9 cellular contexts compared by ENCODE assay signal in genomic region chr14:103281496-103282231, GRCh38. TPM values are rescaled to one million over a fixed set of nuclear protein-coding genes. Genes with fewer than 3 reads are reported as not detected.
DNase-seq lines count a peak whose midpoint lies in the region; TF ChIP-seq lines count a peak whose summit lies in the region.
"Had no signal": no experiment of that assay in that cellular context is flagged by ENCODE, and none has a peak within 500 bp of the region (broad histone marks: within the 10 kb centered on the region; RNA-seq: fewer than 3 reads in every experiment).

No MANE protein-coding gene starts in this region.

- peak; percentile 67 for TF ChIP-seq CTCF in VCaP (conservative IDR thresholded peaks at IDR 0.05)
- peak; percentile 64 for TF ChIP-seq CTCF in type B pancreatic cell (conservative IDR thresholded peaks at IDR 0.05)

- H3K9me3 Mint-ChIP-seq in type B pancreatic cell, result no peaks in the 10 kb centered on the region

- no peak overlapping the region for H3K27ac Mint-ChIP-seq in type B pancreatic cell

- H3K4me1 Mint-ChIP-seq in type B pancreatic cell (ENCODE audit: unreplicated experiment), result no peaks in the 10 kb centered on the region

- DNase-seq in NCI-H2196 (lab: John Stamatoyannopoulos, UW; ENCODE audit: unreplicated experiment), result peak; percentile 19
- no peak for DNase-seq in NCI-H2196 treated with DMSO at 0.1 percent for 48 hours (lab: John Stamatoyannopoulos, UW; ENCODE audit: unreplicated experiment)
- DNase-seq in hepatic stellate cell (ENCODE audit: low spot score), result peak; percentile 77
- DNase-seq in type B pancreatic cell (ENCODE audit: extremely low spot score, unreplicated experiment), result no peak
- DNase-seq in NAMALWA (ENCODE audit: low spot score), result no peak
- no peak for DNase-seq in GM19240 (ENCODE audit: insufficient read length, low spot score)
- DNase-seq in activated CD8-positive, alpha-beta memory T cell treated with anti-CD3 and anti-CD28 coated beads, Interleukin-2, amount 50 U/mL, for 4 hours, result no peak

- no peak overlapping the region for H3K27ac ChIP-seq in VCaP
- H3K27ac ChIP-seq: BLaER1 treated with 17β-estradiol and CSF1 and Interleukin-3, amounts not matched to agents 10 nM and 100 nM had no signal

- peak overlapping the region; percentile 66 for H3K4me3 Mint-ChIP-seq in type B pancreatic cell

- H3K36me3 Mint-ChIP-seq in type B pancreatic cell, result no peaks in the 10 kb centered on the region

- peaks cover 70% of the 10 kb centered on the region for H3K27me3 Mint-ChIP-seq in type B pancreatic cell

RNA-seq across cellular contexts. Expression of gene EIF5, which starts 52.4 kb away (rescaled TPM):
- 327 and 340 TPM in 2 replicates for total RNA-seq in type B pancreatic cell (ENCODE audit: low replicate concordance)

Comparison
In these comparisons a context has a peak if more than half of its experiments do, and no peak if none do; other contexts are left out.
1. DNase-seq: peak in NCI-H2196 (single experiment) and hepatic stellate cell (single experiment); none in NCI-H2196 treated with DMSO at 0.1 percent for 48 hours (single experiment), type B pancreatic cell (single experiment), NAMALWA (single experiment), GM19240 (single experiment) and activated CD8-positive, alpha-beta memory T cell treated with anti-CD3 and anti-CD28 coated beads, Interleukin-2, amount 50 U/mL, for 4 hours (single experiment).